ENCODE assay signal across 8 cellular contexts in the genomic region with DNA sequence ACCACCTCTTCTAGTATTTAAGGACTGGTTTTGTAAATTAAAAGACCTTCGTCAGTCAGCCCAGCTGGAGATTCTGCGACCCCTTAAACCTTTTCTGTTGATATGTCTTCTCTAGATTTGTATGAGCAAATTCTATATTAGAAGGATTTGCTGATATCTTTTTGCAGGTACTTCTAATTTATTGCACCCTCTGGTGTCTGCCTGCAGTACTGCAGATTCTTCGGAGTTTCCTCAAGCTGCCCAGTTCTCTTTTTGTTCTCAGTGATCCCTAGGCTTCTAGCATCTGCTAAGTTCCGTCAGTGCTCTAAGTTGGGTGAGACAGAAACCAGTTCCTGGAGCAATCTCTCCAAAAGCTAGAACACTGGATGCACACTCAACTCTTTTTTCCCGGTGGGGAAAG.
DNase-seq lines count a peak whose midpoint lies in the region; ATAC-seq, FAIRE-seq and TF ChIP-seq lines count a peak whose summit lies in the region.

No MANE protein-coding gene starts in this region.

- 31 to 35% (median 32%) methylated on average over 5 of the region's 5 CpGs for WGBS in small intestine, 3 donors

- H3K27ac ChIP-seq in PC-3 (ENCODE audit: low read length) (no peak overlapping the region), small intestine (ENCODE audit: low read depth in 1 of 2, low read length in 1 of 2) (no peak overlapping the region)

- no peaks in the 10 kb centered on the region for H3K9me3 ChIP-seq in PC-3 (ENCODE audit: low read length)
- H3K9me3 ChIP-seq in small intestine (ENCODE audit: control insufficient read depth, low read depth) = no peaks in the 10 kb centered on the region

- DNase-seq in COLO829 (ENCODE audit: low spot score) (peak; percentile 23), PC-3 (peak; percentile 67), hippocampal formation (lab: John Stamatoyannopoulos, UW) (peak; percentile 4 to 9), small intestine (peak; percentile 50), HuH-7 (ENCODE audit: low spot score) (no peak)
- peak; percentile 24 for DNase-seq in activated naive CD4-positive, alpha-beta T cell treated with anti-CD3 and anti-CD28 coated beads, Interleukin-2, amount 50 U/mL, for 16 hours

- no peaks in the 10 kb centered on the region for H3K79me2 ChIP-seq in PC-3 (ENCODE audit: low read length)

- H3K4me2 ChIP-seq in PC-3 (ENCODE audit: low read length) = no peak overlapping the region

- TF ChIP-seq CTCF in PC-3 (conservative IDR thresholded peaks at IDR 0.05; ENCODE audit: low read depth, low read length) = peak; percentile 75

- no peak overlapping the region for H3K9ac ChIP-seq in PC-3 (ENCODE audit: low read length)

- ATAC-seq in GM18909 (IDR thresholded peaks at IDR 0.05; ENCODE audit: poor library complexity, unreplicated experiment) (peak; percentile 77), HG03378 (IDR thresholded peaks at IDR 0.05; ENCODE audit: unreplicated experiment) (peak; percentile 79), PC-3 (peak; percentile 31; the same call in 1 of the 2 replicates)

- no peaks in the 10 kb centered on the region for H3K9me2 ChIP-seq in PC-3 (replicated peaks; ENCODE audit: low read length)

- H3K27me3 ChIP-seq in PC-3 (ENCODE audit: low read length) (no peaks in the 10 kb centered on the region), small intestine (ENCODE audit: control insufficient read depth in 2 of 2, insufficient read depth in 2 of 2, low read length in 2 of 2) (no peaks in the 10 kb centered on the region)

- no peak for FAIRE-seq in small intestine (lab: Jason Lieb, UNC)

- H3K4me1 ChIP-seq in PC-3 (ENCODE audit: insufficient read depth, low read length) = no peaks in the 10 kb centered on the region
- H3K4me1 ChIP-seq in small intestine (ENCODE audit: control insufficient read depth in 2 of 2, insufficient read depth in 1 of 2, low read depth in 1 of 2, low read length in 1 of 2) = no peaks in the 10 kb centered on the region

- POLR2A ChIA-PET in PC-3 (lab: Charles Lee; ENCODE audit: unreplicated experiment) = no interaction called here

- intact Hi-C loops in PC-3 (cut with micrococcal nuclease) = loop anchor here (1.0 to 2.0 kb wide), 4 partner anchors 114 to 423 kb away; no protein-coding TSS in a partner anchor

- no TSS peak for BruUV-seq in PC-3 (replicated peaks; lab: Mats Ljungman, UMichigan)

- CTCF ChIA-PET in PC-3 (lab: Charles Lee) = interaction anchor here (1.5 kb wide), 1 partner anchor 278 kb away, joined by 11 read pairs; no protein-coding TSS in a partner anchor

- no peaks in the 10 kb centered on the region for H3F3A ChIP-seq in PC-3 (ENCODE audit: low read length, unreplicated experiment)

- H3K36me3 ChIP-seq in PC-3 (ENCODE audit: low read depth, low read length) (no peaks in the 10 kb centered on the region), small intestine (ENCODE audit: control insufficient read depth in 2 of 2, insufficient read depth in 2 of 2, low read length in 2 of 2) (no peaks in the 10 kb centered on the region)

- H2AFZ ChIP-seq in PC-3 (ENCODE audit: low read length) = no peak overlapping the region

- H3K4me3 ChIP-seq in PC-3 (ENCODE audit: low read length) = no peak overlapping the region
- H3K4me3 ChIP-seq in small intestine (ENCODE audit: low read depth in 1 of 2, low read length in 2 of 2) = no peak overlapping the region

- H4K20me1 ChIP-seq in PC-3 (ENCODE audit: low read length) = no peaks in the 10 kb centered on the region
